ENCODE assay signal across 32 cellular contexts in the genomic region with DNA sequence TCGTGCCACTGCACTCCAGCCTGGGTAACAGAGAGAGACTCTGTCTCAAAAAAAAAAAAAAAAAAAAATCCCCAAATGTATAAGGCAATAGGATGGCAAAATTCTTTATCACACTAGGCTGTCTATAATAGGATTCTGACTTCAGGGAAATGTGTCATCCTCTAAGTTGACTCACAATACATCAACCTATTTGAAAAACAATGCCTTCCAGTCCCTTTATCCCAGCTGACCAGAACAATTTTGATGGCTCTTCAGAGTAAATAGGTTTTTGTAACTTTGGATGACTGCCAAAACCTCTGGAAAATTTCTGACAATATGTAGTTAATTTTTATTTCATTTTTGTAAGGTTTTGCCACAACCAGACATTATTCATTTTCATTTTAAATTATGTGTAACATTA.
DNase-seq lines count a peak whose midpoint lies in the region; ATAC-seq, FAIRE-seq and TF ChIP-seq lines count a peak whose summit lies in the region.
"Had no signal": no experiment of that assay in that cellular context is flagged by ENCODE, and none has a peak within 500 bp of the region (broad histone marks: within the 10 kb centered on the region; RNA-seq: fewer than 3 reads in every experiment).

No MANE protein-coding gene starts in this region.

- no peaks in the 10 kb centered on the region for H3K27me3 Mint-ChIP-seq in activated naive CD8-positive, alpha-beta T cell treated with anti-CD3 and anti-CD28 coated beads, Interleukin-2, amount 50 U/mL, for 24 hours
- H3K27me3 Mint-ChIP-seq: T-cell had no signal

- no peak for TF ChIP-seq CTCF in A549 (IDR thresholded peaks at IDR 0.05)
- TF ChIP-seq CTCF in RWPE2 (IDR thresholded peaks at IDR 0.05; ENCODE audit: poor library complexity, severe bottlenecking), result no peak
- no peak for TF ChIP-seq CTCF in fibroblast of the aortic adventitia (IDR thresholded peaks at IDR 0.05; ENCODE audit: insufficient read depth, low read length)

- H3K9ac ChIP-seq in GM23248, result no peak overlapping the region

- H3K27me3 ChIP-seq in GM23248 (replicated peaks; ENCODE audit: insufficient read depth) (peaks cover 4% of the 10 kb centered on the region; the same call in 1 of the 2 replicates), RWPE2 (ENCODE audit: insufficient read depth, poor library complexity, severe bottlenecking) (no peaks in the 10 kb centered on the region)
- H3K27me3 ChIP-seq: adrenal gland, brain microvascular endothelial cell, neutrophil, sigmoid colon, vagina had no signal

- CTCF ChIA-PET in A549 (lab: Yijun Ruan, JAX), result interaction anchor here (0.6 to 1.8 kb wide), 6 partner anchors 9 to 313 kb away, joined by 3 to 6 read pairs (median 3); no protein-coding TSS in a partner anchor

- in situ Hi-C loops in GM23248 (cut with MboI), result no loop called here

- H3K27ac ChIP-seq in A549 (no peak overlapping the region), GM23248 (no peak overlapping the region), RWPE2 (ENCODE audit: poor library complexity, severe bottlenecking) (no peak overlapping the region)
- H3K27ac ChIP-seq: adrenal gland, brain microvascular endothelial cell, neutrophil, PC-9, prostate gland, sigmoid colon, thoracic aorta, vagina had no signal

- H3K36me3 Mint-ChIP-seq in activated naive CD8-positive, alpha-beta T cell treated with anti-CD3 and anti-CD28 coated beads, Interleukin-2, amount 50 U/mL, for 24 hours (ENCODE audit: low read depth), result no peaks in the 10 kb centered on the region
- H3K36me3 Mint-ChIP-seq: memory B cell, T-cell had no signal

- H3K9me2 ChIP-seq in GM23248 (ENCODE audit: insufficient read depth), result no peaks in the 10 kb centered on the region

- 83% methylated on average over 1 of the region's 1 CpG for WGBS in A549 (ENCODE audit: missing lambda C conversion rate)
- 100% methylated on average over 1 of the region's 1 CpG for WGBS in GM23248 (ENCODE audit: low coverage in 1 of 2, low lambda C conversion rate in 2 of 2, missing lambda C conversion rate in 2 of 2), 2 experiments

- no peak for TF ChIP-seq RAD21 in A549 (conservative IDR thresholded peaks at IDR 0.05 in 1 of 2, IDR thresholded peaks at IDR 0.05 in 1 of 2)

- no peaks in the 10 kb centered on the region for H4K20me1 ChIP-seq in GM23248 (ENCODE audit: insufficient read depth)

- H3K4me3 Mint-ChIP-seq in activated naive CD8-positive, alpha-beta T cell treated with anti-CD3 and anti-CD28 coated beads, Interleukin-2, amount 50 U/mL, for 24 hours, result no peak overlapping the region
- H3K4me3 Mint-ChIP-seq: activated CD8-positive, alpha-beta T cell treated with anti-CD3 and anti-CD28 coated beads, Interleukin-2, amount 10 ng/mL, durations not matched to agents 7 days and 5 days; memory B cell; T-cell had no signal

- no peak overlapping the region for H3K27ac Mint-ChIP-seq in activated naive CD8-positive, alpha-beta T cell treated with anti-CD3 and anti-CD28 coated beads, Interleukin-2, amount 50 U/mL, for 24 hours
- H3K27ac Mint-ChIP-seq: activated CD8-positive, alpha-beta T cell treated with anti-CD3 and anti-CD28 coated beads, Interleukin-2, amount 10 ng/mL, durations not matched to agents 7 days and 5 days; memory B cell; T-cell had no signal

- no peak overlapping the region for H2AFZ ChIP-seq in GM23248
- H2AFZ ChIP-seq: PC-9 had no signal

- POLR2A ChIA-PET in A549 (lab: Yijun Ruan, JAX), result interaction anchor here (0.6 kb wide), 1 partner anchor 12 kb away, joined by 3 read pairs; no protein-coding TSS in a partner anchor

- ATAC-seq in A549 (no peak), RWPE2 (ENCODE audit: low read depth) (peak; percentile 97)
- ATAC-seq in activated naive CD8-positive, alpha-beta T cell treated with anti-CD3 and anti-CD28 coated beads, Interleukin-2, amount 50 U/mL, for 24 hours, result no peak
- ATAC-seq: activated CD8-positive, alpha-beta T cell treated with anti-CD3 and anti-CD28 coated beads, Interleukin-2, amount 10 ng/mL, durations not matched to agents 7 days and 5 days; left cardiac atrium; stimulated activated naive CD8-positive, alpha-beta T cell treated with anti-CD3 and anti-CD28 coated beads, Interleukin-15, Interleukin-2, amounts not matched to agents 100 U/mL and 50 U/mL, for 24 hours; T-cell had no signal

- no peak for TF ChIP-seq EP300 in A549 (IDR thresholded peaks at IDR 0.05)

- peak overlapping the region; percentile 13; the same call in 1 of the 3 replicates for H3K4me2 ChIP-seq in A549
- H3K4me2 ChIP-seq in GM23248 (ENCODE audit: unreplicated experiment), result no peak overlapping the region
- H3K4me2 ChIP-seq: PC-9 had no signal

- H3K79me2 ChIP-seq in GM23248 (ENCODE audit: insufficient read depth), result no peaks in the 10 kb centered on the region

- H3K9me3 ChIP-seq in A549 (no peaks in the 10 kb centered on the region), GM23248 (ENCODE audit: low read depth) (no peaks in the 10 kb centered on the region), RWPE2 (ENCODE audit: severe bottlenecking) (no peaks in the 10 kb centered on the region)
- H3K9me3 ChIP-seq: adrenal gland, neutrophil, prostate gland, sigmoid colon, thoracic aorta, vagina had no signal

- TF ChIP-seq POLR2A in A549 (IDR thresholded peaks at IDR 0.05; ENCODE audit: low read length), result no peak
- no peak for TF ChIP-seq POLR2A in GM12891 (IDR thresholded peaks at IDR 0.05; ENCODE audit: low read depth, low read length)

- H3K4me3 ChIP-seq in A549 (no peak overlapping the region), GM23248 (no peak overlapping the region), RWPE2 (ENCODE audit: severe bottlenecking) (no peak overlapping the region), fibroblast of the aortic adventitia (ENCODE audit: low read depth, low read length) (no peak overlapping the region)
- H3K4me3 ChIP-seq: adrenal gland, PC-9, prostate gland, sigmoid colon, thoracic aorta, vagina had no signal

- H3K36me3 ChIP-seq in GM23248 (ENCODE audit: low read depth) (no peaks in the 10 kb centered on the region), RWPE2 (ENCODE audit: low read depth) (no peaks in the 10 kb centered on the region)
- H3K36me3 ChIP-seq: adrenal gland, brain microvascular endothelial cell, neutrophil, prostate gland, sigmoid colon, thoracic aorta, vagina had no signal

- peak; percentile 81 for FAIRE-seq in A549 (lab: Jason Lieb, UNC)
- FAIRE-seq in GM12891 (lab: Jason Lieb, UNC), result no peak
- FAIRE-seq: colon, TTC549 had no signal

- peaks cover 56% of the 10 kb centered on the region for H3K4me1 ChIP-seq in A549
- peaks cover 7% of the 10 kb centered on the region for H3K4me1 ChIP-seq in GM23248 (ENCODE audit: insufficient read depth)
- H3K4me1 ChIP-seq in RWPE2 (ENCODE audit: insufficient read depth, poor library complexity, severe bottlenecking), result peaks cover 9% of the 10 kb centered on the region
- H3K4me1 ChIP-seq: prostate gland, vagina had no signal

- no peaks in the 10 kb centered on the region for H3K9me3 Mint-ChIP-seq in activated naive CD8-positive, alpha-beta T cell treated with anti-CD3 and anti-CD28 coated beads, Interleukin-2, amount 50 U/mL, for 24 hours
- H3K9me3 Mint-ChIP-seq: memory B cell, T-cell had no signal

- H3F3A ChIP-seq in GM23248 (ENCODE audit: insufficient read depth), result no peaks in the 10 kb centered on the region

- no peaks in the 10 kb centered on the region for H3K4me1 Mint-ChIP-seq in activated naive CD8-positive, alpha-beta T cell treated with anti-CD3 and anti-CD28 coated beads, Interleukin-2, amount 50 U/mL, for 24 hours
- H3K4me1 Mint-ChIP-seq: memory B cell had no signal

- DNase-seq in A549 (ENCODE audit: low read depth in 1 of 2, low spot score in 1 of 2), result peak in 1 of 2 experiments; percentile 42
- DNase-seq in GM23248, result peak; percentile 16
- DNase-seq in RWPE2 (ENCODE audit: low spot score), result no peak
- peak; percentile 56 for DNase-seq in fibroblast of the aortic adventitia (ENCODE audit: low read depth)
- no peak for DNase-seq in NCI-H345 (lab: John Stamatoyannopoulos, UW)
- DNase-seq in cerebellum (ENCODE audit: low spot score), result no peak
- no peak for DNase-seq in GM12891 (ENCODE audit: insufficient read length, low spot score)
- DNase-seq in activated naive CD8-positive, alpha-beta T cell treated with anti-CD3 and anti-CD28 coated beads, Interleukin-2, amount 50 U/mL, for 24 hours, result no peak
- DNase-seq: activated CD4-positive, CD25-positive, alpha-beta regulatory T cell treated with anti-CD3 and anti-CD28 coated beads, Interleukin-2, amount 50 U/mL, for 72 hours; activated CD8-positive, alpha-beta T cell treated with anti-CD3 and anti-CD28 coated beads, Interleukin-2, amount 10 ng/mL, durations not matched to agents 7 days and 5 days; activated gamma-delta T cell treated with Interleukin-2 at 50 U/mL for 16 hours; adrenal gland; brain microvascular endothelial cell; C1 segment of cervical spinal cord; glutamatergic neuron; left cardiac atrium; MM.1S; NCI-H1417 treated with DMSO at 0.1 percent for 48 hours; NCI-H2171 treated with DMSO at 0.1 percent for 48 hours; NCI-H526 treated with DMSO at 0.1 percent for 48 hours; PC-9; sigmoid colon; stimulated activated CD4-positive, alpha-beta T cell treated with anti-CD3 and anti-CD28 coated beads, Interleukin-15, amount 100 ng/mL, for 24 hours; stimulated activated naive CD8-positive, alpha-beta T cell treated with anti-CD3 and anti-CD28 coated beads, Interleukin-15, Interleukin-2, amounts not matched to agents 100 U/mL and 50 U/mL, for 24 hours; T-cell had no signal

TF ChIP-seq in A549, 52 proteins besides CTCF, POLR2A, EP300 and RAD21:
- TF ChIP-seq FOSL2 (IDR thresholded peaks at IDR 0.05), result no peak
- peak; percentile 35 for TF ChIP-seq FOSL2 (CRISPR knock-in tag; IDR thresholded peaks at IDR 0.05)
- TF ChIP-seq HOXB13 (CRISPR knock-in tag; IDR thresholded peaks at IDR 0.05; ENCODE audit: low read depth), result no peak
- no peak for TF ChIP-seq KDM1A (IDR thresholded peaks at IDR 0.05; ENCODE audit: low read depth)
- TF ChIP-seq, protein P1, sequence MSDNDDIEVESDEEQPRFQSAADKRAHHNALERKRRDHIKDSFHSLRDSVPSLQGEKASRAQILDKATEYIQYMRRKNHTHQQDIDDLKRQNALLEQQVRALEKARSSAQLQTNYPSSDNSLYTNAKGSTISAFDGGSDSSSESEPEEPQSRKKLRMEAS (IDR thresholded peaks at IDR 0.05), result no peak
- TF ChIP-seq NPAS2 (CRISPR knock-in tag; IDR thresholded peaks at IDR 0.05; ENCODE audit: borderline replicate concordance), result no peak
TF ChIP-seq in A549: peak in this region for 1.

TF ChIP-seq in GM12891, 5 proteins besides CTCF, POLR2A, EP300 and RAD21:
- TF ChIP-seq POU2F2 (IDR thresholded peaks at IDR 0.05; ENCODE audit: low read depth, low read length), result no peak
- no peak for TF ChIP-seq TAF1 (IDR thresholded peaks at IDR 0.05; ENCODE audit: low read depth, low read length)
- TF ChIP-seq POLR2AphosphoS5 (IDR thresholded peaks at IDR 0.05; ENCODE audit: low read depth, low read length), result no peak
- TF ChIP-seq PAX5 (IDR thresholded peaks at IDR 0.05; ENCODE audit: insufficient read depth, low read length, severe bottlenecking), result no peak
- TF ChIP-seq SPI1 (IDR thresholded peaks at IDR 0.05; ENCODE audit: low read depth, low read length), result no peak

Comparison
In these comparisons a context has a peak if more than half of its experiments do, and no peak if none do; other contexts are left out.
1. DNase-seq: peak in GM23248 (single experiment) and fibroblast of the aortic adventitia (single experiment); none in RWPE2 (single experiment), NCI-H345 (single experiment), cerebellum (single experiment), GM12891 (single experiment) and activated naive CD8-positive, alpha-beta T cell treated with anti-CD3 and anti-CD28 coated beads, Interleukin-2, amount 50 U/mL, for 24 hours (single experiment).